In genomic region chr10:77446700-77447099, GRCh38 we compare ENCODE assay signal across 1 cellular context.
TF ChIP-seq lines count a peak whose summit lies in the region.

No MANE protein-coding gene starts in this region.

TF ChIP-seq in HepG2, 621 proteins besides CTCF, POLR2A, EP300 and RAD21 (continued from another document):
- TF ChIP-seq ISX (CRISPR knock-in tag; conservative IDR thresholded peaks at IDR 0.05) (no peak), DZIP1 (CRISPR knock-in tag; IDR thresholded peaks at IDR 0.05) (no peak), MAFF (IDR thresholded peaks at IDR 0.05; ENCODE audit: low read depth, low read length) (0 out of 2 replicates have a peak, but pooled peaks have one; percentile 43), KLF15 (CRISPR knock-in tag; IDR thresholded peaks at IDR 0.05; ENCODE audit: borderline replicate concordance) (no peak), BCL3 (CRISPR knock-in tag; IDR thresholded peaks at IDR 0.05) (no peak), ZSCAN21 (CRISPR knock-in tag; IDR thresholded peaks at IDR 0.05; ENCODE audit: borderline replicate concordance) (no peak), KLF13 (CRISPR knock-in tag; IDR thresholded peaks at IDR 0.05) (no peak), ZNF761 (CRISPR knock-in tag; conservative IDR thresholded peaks at IDR 0.05) (no peak), ZNF260 (CRISPR knock-in tag; IDR thresholded peaks at IDR 0.05; ENCODE audit: borderline replicate concordance, low read depth) (no peak), CBX1 (IDR thresholded peaks at IDR 0.05; ENCODE audit: low read depth) (no peak), ZNF841 (CRISPR knock-in tag; IDR thresholded peaks at IDR 0.05; ENCODE audit: borderline replicate concordance) (no peak)
TF ChIP-seq in HepG2: peak in this region for 2.
